In the genomic region with DNA sequence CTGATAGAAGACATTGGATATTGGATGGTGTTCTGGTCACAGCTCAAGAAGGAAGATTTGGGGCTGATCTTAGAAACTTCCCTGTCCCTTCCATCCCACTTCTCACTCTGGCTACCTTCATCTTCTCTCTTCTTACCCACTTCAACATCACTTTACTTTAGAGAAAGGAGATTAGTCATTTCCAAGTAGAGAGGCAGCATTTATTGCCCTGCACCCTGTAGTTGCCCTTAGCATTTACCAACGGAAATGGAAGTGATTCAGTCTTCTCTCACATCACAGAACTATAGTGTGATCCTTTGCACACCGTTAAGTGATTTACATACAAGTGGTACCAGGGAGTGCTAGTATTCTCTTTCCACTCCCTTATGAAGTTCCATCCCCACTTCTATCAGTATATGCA, we compare ENCODE assay signal across 9 cellular contexts. TPM values are rescaled to one million over a fixed set of nuclear protein-coding genes. Genes with fewer than 3 reads are reported as not detected.
DNase-seq lines count a peak whose midpoint lies in the region; ATAC-seq, FAIRE-seq and TF ChIP-seq lines count a peak whose summit lies in the region.
"Had no signal": no experiment of that assay in that cellular context is flagged by ENCODE, and none has a peak within 500 bp of the region (broad histone marks: within the 10 kb centered on the region; RNA-seq: fewer than 3 reads in every experiment).

No MANE protein-coding gene starts in this region.

- DNase-seq in GM12891 (ENCODE audit: insufficient read length, low spot score): no peak
- DNase-seq in HL-60 (ENCODE audit: low read depth in 1 of 2, low spot score in 1 of 2): no peak
- peak; percentile 39 for DNase-seq in activated naive CD8-positive, alpha-beta T cell treated with anti-CD3 and anti-CD28 coated beads for 36 hours
- DNase-seq in mucosa of descending colon: no peak
- DNase-seq in left lobe of liver (ENCODE audit: low spot score): no peak
- no peak for DNase-seq in testis
- DNase-seq in NCI-H2029 (lab: John Stamatoyannopoulos, UW): no peak

- H3K27ac ChIP-seq in HL-60 (replicated peaks): peak overlapping the region; percentile 62; the same call in 1 of the 2 replicates
- H3K27ac ChIP-seq in testis: no peak overlapping the region

- H3K4me1 Mint-ChIP-seq in activated naive CD8-positive, alpha-beta T cell treated with anti-CD3 and anti-CD28 coated beads for 36 hours: peaks cover 66% of the 10 kb centered on the region

- no peak for TF ChIP-seq POLR2A in GM12891 (IDR thresholded peaks at IDR 0.05; ENCODE audit: low read depth, low read length)
- TF ChIP-seq POLR2A in testis (IDR thresholded peaks at IDR 0.05): no peak

- no peaks in the 10 kb centered on the region for H3K27me3 Mint-ChIP-seq in activated naive CD8-positive, alpha-beta T cell treated with anti-CD3 and anti-CD28 coated beads for 36 hours
- H3K27me3 Mint-ChIP-seq: IgD-negative memory B cell had no signal

- FAIRE-seq in GM12891 (lab: Jason Lieb, UNC): peak; percentile 50

- peak; percentile 31 for ATAC-seq in mucosa of descending colon
- ATAC-seq in left lobe of liver: no peak
- no peak for ATAC-seq in HG03095 (IDR thresholded peaks at IDR 0.05; ENCODE audit: unreplicated experiment)

- peak overlapping the region; percentile 51 for H3K4me3 Mint-ChIP-seq in activated naive CD8-positive, alpha-beta T cell treated with anti-CD3 and anti-CD28 coated beads for 36 hours
- H3K4me3 Mint-ChIP-seq: IgD-negative memory B cell had no signal

- H3K27me3 ChIP-seq in HL-60 (ENCODE audit: insufficient read depth, poor library complexity, severe bottlenecking): no peaks in the 10 kb centered on the region
- no peaks in the 10 kb centered on the region for H3K27me3 ChIP-seq in testis

- H3K4me3 ChIP-seq in HL-60 (replicated peaks; ENCODE audit: insufficient read depth, low read length) (no peak overlapping the region), mucosa of descending colon (no peak overlapping the region), testis (no peak overlapping the region)

- H3K9me3 ChIP-seq in mucosa of descending colon (no peaks in the 10 kb centered on the region), testis (no peaks in the 10 kb centered on the region)

- intact Hi-C loops in mucosa of descending colon (cut with DNase I, micrococcal nuclease) (no loop called here), testis (cut with DNase I; ENCODE audit: low total_unique reads) (no loop called here)

- peaks cover 3% of the 10 kb centered on the region for H3K9me3 Mint-ChIP-seq in activated naive CD8-positive, alpha-beta T cell treated with anti-CD3 and anti-CD28 coated beads for 36 hours
- H3K9me3 Mint-ChIP-seq: IgD-negative memory B cell had no signal

- H3K27ac Mint-ChIP-seq in activated naive CD8-positive, alpha-beta T cell treated with anti-CD3 and anti-CD28 coated beads for 36 hours: peak overlapping the region; percentile 100

- peaks cover 10% of the 10 kb centered on the region for H3K4me1 ChIP-seq in mucosa of descending colon (ENCODE audit: low read depth)
- peaks cover 8% of the 10 kb centered on the region for H3K4me1 ChIP-seq in testis

- TF ChIP-seq CTCF in HL-60 (IDR thresholded peaks at IDR 0.05; ENCODE audit: insufficient read depth, low read length) (no peak), mucosa of descending colon (IDR thresholded peaks at IDR 0.05) (no peak), testis (IDR thresholded peaks at IDR 0.05) (no peak)

- 78 to 90% methylated on average over 2 of the region's 2 CpGs for WGBS in testis, 2 donors

- H3K36me3 ChIP-seq in mucosa of descending colon (ENCODE audit: low read depth) (no peaks in the 10 kb centered on the region), testis (ENCODE audit: low read depth, missing control alignments) (no peaks in the 10 kb centered on the region)

- peaks cover 2% of the 10 kb centered on the region for H3K36me3 Mint-ChIP-seq in activated naive CD8-positive, alpha-beta T cell treated with anti-CD3 and anti-CD28 coated beads for 36 hours
- H3K36me3 Mint-ChIP-seq: IgD-negative memory B cell had no signal

TF ChIP-seq in GM12891, 5 proteins besides CTCF, POLR2A, EP300 and RAD21:
- TF ChIP-seq PAX5 (IDR thresholded peaks at IDR 0.05; ENCODE audit: insufficient read depth, low read length, severe bottlenecking): no peak
- TF ChIP-seq POLR2AphosphoS5 (IDR thresholded peaks at IDR 0.05; ENCODE audit: low read depth, low read length): no peak
- TF ChIP-seq TAF1 (IDR thresholded peaks at IDR 0.05; ENCODE audit: low read depth, low read length): no peak
- no peak for TF ChIP-seq SPI1 (IDR thresholded peaks at IDR 0.05; ENCODE audit: low read depth, low read length)
- no peak for TF ChIP-seq POU2F2 (IDR thresholded peaks at IDR 0.05; ENCODE audit: low read depth, low read length)

RNA-seq across cellular contexts. Expression of gene PHLDA1, which starts 52.4 kb away (rescaled TPM):
- polyA plus RNA-seq in GM12891 (2012; ENCODE audit: low read depth, missing spikeins): 0.99 TPM
- 10 to 100 TPM; 41.5 to 41.9 TPM for total RNA-seq in activated naive CD8-positive, alpha-beta T cell treated with anti-CD3 and anti-CD28 coated beads for 36 hours
- 1 to 10 TPM; 2.2 to 8.8 (median 3.5) TPM for total RNA-seq in mucosa of descending colon
- total RNA-seq in left lobe of liver: 2.2 TPM
- 10 to 100 TPM in 1 of 2 donors, 1 to 10 TPM in 1; 7.7 to 10.9 TPM for total RNA-seq in testis
- polyA plus RNA-seq in testis (ENCODE audit: insufficient read depth, low read depth, low replicate concordance): 8.2 TPM
